In genomic region chr9:117074337-117074662, GRCh38 we compare ENCODE assay signal across 14 cellular contexts.
DNase-seq lines count a peak whose midpoint lies in the region; ATAC-seq and TF ChIP-seq lines count a peak whose summit lies in the region.
"Had no signal": no experiment of that assay in that cellular context is flagged by ENCODE, and none has a peak within 500 bp of the region (broad histone marks: within the 10 kb centered on the region; RNA-seq: fewer than 3 reads in every experiment).

No MANE protein-coding gene starts in this region.

- peak overlapping the region; percentile 40 for H3K27ac ChIP-seq in WERI-Rb-1
- H3K27ac ChIP-seq in foreskin keratinocyte = peak overlapping the region; percentile 59
- H3K27ac ChIP-seq in right lobe of liver = no peak overlapping the region
- H3K27ac ChIP-seq: BLaER1 had no signal

- H3K9me3 ChIP-seq in WERI-Rb-1 (ENCODE audit: severe bottlenecking) = no peaks in the 10 kb centered on the region
- no peaks in the 10 kb centered on the region for H3K9me3 ChIP-seq in right lobe of liver
- H3K9me3 ChIP-seq: BLaER1 had no signal

- peaks cover 30% of the 10 kb centered on the region for H3K4me1 ChIP-seq in foreskin keratinocyte
- H3K4me1 ChIP-seq in right lobe of liver = no peaks in the 10 kb centered on the region
- H3K4me1 ChIP-seq: BLaER1 had no signal

- TF ChIP-seq POLR2A in right lobe of liver (IDR thresholded peaks at IDR 0.05) = no peak

- ATAC-seq in foreskin keratinocyte = peak; percentile 59
- ATAC-seq in right lobe of liver = no peak
- ATAC-seq: CD8-positive, alpha-beta T cell had no signal

- peak; percentile 65 for DNase-seq in NCI-H1694 (lab: John Stamatoyannopoulos, UW)
- no peak for DNase-seq in NCI-H1694 treated with DMSO at 0.1 percent for 48 hours (lab: John Stamatoyannopoulos, UW)
- DNase-seq in G401 (ENCODE audit: low spot score) = peak; percentile 29
- DNase-seq in WERI-Rb-1 = no peak
- DNase-seq in foreskin keratinocyte = peak; percentile 50 to 81
- no peak for DNase-seq in T-helper 9 cell
- DNase-seq in right lobe of liver = no peak
- no peak for DNase-seq in HCEC 1CT
- DNase-seq: 8988T; CD8-positive, alpha-beta T cell; DMS79; GF-D8 had no signal

- intact Hi-C loops in right lobe of liver (cut with DNase I) = no loop called here

- 65% methylated on average over 3 of the region's 3 CpGs for WGBS in right lobe of liver (ENCODE audit: insufficient coverage, low coverage, low lambda C conversion rate, missing lambda C conversion rate)

- TF ChIP-seq CTCF in WERI-Rb-1 (IDR thresholded peaks at IDR 0.05; ENCODE audit: low read depth, low read length) = no peak
- no peak for TF ChIP-seq CTCF in foreskin keratinocyte (conservative IDR thresholded peaks at IDR 0.05)
- TF ChIP-seq CTCF in right lobe of liver (IDR thresholded peaks at IDR 0.05) = no peak

- no peak overlapping the region for H3K4me3 ChIP-seq in WERI-Rb-1 (ENCODE audit: low read depth, low read length)
- H3K4me3 ChIP-seq in right lobe of liver = no peak overlapping the region
- H3K4me3 ChIP-seq: BLaER1, GM23338 had no signal

- H3K27me3 ChIP-seq in WERI-Rb-1 (ENCODE audit: insufficient read depth, low read depth, severe bottlenecking) = no peaks in the 10 kb centered on the region
- H3K27me3 ChIP-seq in foreskin keratinocyte = no peaks in the 10 kb centered on the region
- no peaks in the 10 kb centered on the region for H3K27me3 ChIP-seq in right lobe of liver
- H3K27me3 ChIP-seq: BLaER1 had no signal

- H3K36me3 ChIP-seq in WERI-Rb-1 = 0 out of 2 replicates have a peak, but pooled peaks cover 5% of the 10 kb centered on the region
- H3K36me3 ChIP-seq in right lobe of liver = no peaks in the 10 kb centered on the region
- H3K36me3 ChIP-seq: BLaER1 had no signal

- in situ Hi-C loops in G401 (cut with HindIII; ENCODE audit: low sequenced_read_pairs) = no loop called here

Comparison
In these comparisons a context has a peak if more than half of its experiments do, and no peak if none do; other contexts are left out.
1. DNase-seq: peak in NCI-H1694 (single experiment), G401 (single experiment) and foreskin keratinocyte (2 of 2); none in NCI-H1694 treated with DMSO at 0.1 percent for 48 hours (single experiment), WERI-Rb-1 (single experiment), T-helper 9 cell (single experiment), right lobe of liver (0 of 3) and HCEC 1CT (single experiment).
2. H3K27ac ChIP-seq: peak in WERI-Rb-1 (single experiment) and foreskin keratinocyte (single experiment); none in right lobe of liver (0 of 3).